8 cellular contexts compared by ENCODE assay signal in the genomic region with DNA sequence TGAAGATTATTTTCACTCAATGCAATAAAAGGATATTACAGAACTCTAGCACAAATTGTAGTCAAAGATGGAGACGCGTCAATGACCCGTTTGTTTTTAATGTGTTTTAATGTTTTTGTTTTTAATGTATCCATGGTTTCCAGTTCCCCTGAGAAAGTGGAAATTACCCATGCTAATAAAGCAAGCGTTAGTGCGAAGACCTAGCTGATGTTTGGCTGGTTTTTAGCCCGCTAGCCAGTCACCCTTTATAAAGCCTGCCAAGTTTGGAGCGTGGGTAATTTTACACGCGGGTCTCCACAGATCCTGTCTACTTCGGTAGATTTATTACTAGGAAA. TPM values are rescaled to one million over a fixed set of nuclear protein-coding genes. Genes with fewer than 3 reads are reported as not detected.
DNase-seq lines count a peak whose midpoint lies in the region; ATAC-seq, FAIRE-seq and TF ChIP-seq lines count a peak whose summit lies in the region.

No MANE protein-coding gene starts in this region.

- intact Hi-C loops in naive thymus-derived CD4-positive, alpha-beta T cell (cut with micrococcal nuclease), result loop anchor here (1.0 to 5.0 kb wide), 15 partner anchors 58 to 1938 kb away; a partner anchor contains a TSS

- peaks cover 2 to 8% (median 3%) of the 10 kb centered on the region in 5 donors for H3K36me3 Mint-ChIP-seq in naive thymus-derived CD4-positive, alpha-beta T cell

- peak overlapping the region; percentile 61 for H3K27ac ChIP-seq in 22Rv1
- peak overlapping the region; percentile 96 for H3K27ac ChIP-seq in naive thymus-derived CD4-positive, alpha-beta T cell (ENCODE audit: low read depth, low read length)

- DNase-seq in RKO (ENCODE audit: low spot score), result peak; percentile 68
- peak; percentile 36 for DNase-seq in epithelial cell of esophagus (ENCODE audit: low read depth)
- DNase-seq in naive thymus-derived CD4-positive, alpha-beta T cell, result peak in 1 of 9 donors; percentile 74
- DNase-seq in RCC 7860 (ENCODE audit: low spot score), result no peak
- DNase-seq in HK-2 (ENCODE audit: unreplicated experiment), result no peak

- peaks cover 19 to 21% of the 10 kb centered on the region in 2 donors for H3K4me1 ChIP-seq in naive thymus-derived CD4-positive, alpha-beta T cell (ENCODE audit: control insufficient read depth in 2 of 2, insufficient read depth in 2 of 2, low read length in 2 of 2)

- POLR2A ChIA-PET in naive thymus-derived CD4-positive, alpha-beta T cell (lab: Charles Lee), result interaction anchor here (0.6 to 3.8 kb wide), 16 partner anchors 10 to 1937 kb away, joined by 3 to 36 read pairs (median 4); a partner anchor contains a TSS

- peaks cover 16 to 62% (median 50%) of the 10 kb centered on the region in 7 donors for H3K4me1 Mint-ChIP-seq in naive thymus-derived CD4-positive, alpha-beta T cell

- H3K27ac Mint-ChIP-seq in naive thymus-derived CD4-positive, alpha-beta T cell, result peak overlapping the region; percentile 97 to 100 (median 100)

- ATAC-seq in GM18519 (IDR thresholded peaks at IDR 0.05; ENCODE audit: low FRiP score, unreplicated experiment) (peak; percentile 21), HG03066 (IDR thresholded peaks at IDR 0.05; ENCODE audit: low read depth, unreplicated experiment) (peak; percentile 34)
- ATAC-seq in naive thymus-derived CD4-positive, alpha-beta T cell, result peak; percentile 60

- peak overlapping the region; percentile 89 to 100 (median 100) for H3K4me3 Mint-ChIP-seq in naive thymus-derived CD4-positive, alpha-beta T cell

- H3K27me3 Mint-ChIP-seq in naive thymus-derived CD4-positive, alpha-beta T cell, result peaks cover 0 to 13% (median 0%) of the 10 kb centered on the region in 5 donors

- no peak for FAIRE-seq in RCC 7860 (lab: Jason Lieb, UNC)

- CTCF ChIA-PET in naive thymus-derived CD4-positive, alpha-beta T cell (lab: Charles Lee), result no interaction called here

- no peak for TF ChIP-seq CTCF in 22Rv1 (IDR thresholded peaks at IDR 0.05)
- no peak for TF ChIP-seq CTCF in epithelial cell of esophagus (IDR thresholded peaks at IDR 0.05; ENCODE audit: insufficient read depth, low read depth, low read length, missing control alignments)

- no peaks in the 10 kb centered on the region for H3K9me3 ChIP-seq in naive thymus-derived CD4-positive, alpha-beta T cell (ENCODE audit: control insufficient read depth in 2 of 3, low read length in 3 of 3)

- peaks cover 0 to 4% (median 0%) of the 10 kb centered on the region in 3 experiments for H3K36me3 ChIP-seq in naive thymus-derived CD4-positive, alpha-beta T cell (ENCODE audit: control insufficient read depth in 2 of 3, insufficient read depth in 3 of 3, low read length in 3 of 3)

- peak overlapping the region; percentile 96 for H3K4me3 ChIP-seq in epithelial cell of esophagus (ENCODE audit: low read length)
- H3K4me3 ChIP-seq in naive thymus-derived CD4-positive, alpha-beta T cell (ENCODE audit: low read length), result peak overlapping the region; percentile 88

- no peaks in the 10 kb centered on the region for H3K9me3 Mint-ChIP-seq in naive thymus-derived CD4-positive, alpha-beta T cell

- H3K27me3 ChIP-seq in naive thymus-derived CD4-positive, alpha-beta T cell (ENCODE audit: control insufficient read depth in 2 of 2, insufficient read depth in 2 of 2, low read length in 2 of 2), result no peaks in the 10 kb centered on the region

RNA-seq across cellular contexts. Expression of a gene that starts 0.4 kb away (rescaled TPM):
- total RNA-seq in naive thymus-derived CD4-positive, alpha-beta T cell, result 100 to 1,000 TPM in 1 of 5 experiments, 10 to 100 TPM in 4; 27.2 to 115 (median 56.1) TPM
- polyA plus RNA-seq in naive thymus-derived CD4-positive, alpha-beta T cell, result 10 to 100 TPM; 52.1 to 54.2 TPM

RNA-seq across cellular contexts. Expression of a gene that starts 57.3 kb away (rescaled TPM):
- 10 to 100 TPM; 61.9 to 88.0 (median 86.2) TPM for total RNA-seq in naive thymus-derived CD4-positive, alpha-beta T cell
- polyA plus RNA-seq in naive thymus-derived CD4-positive, alpha-beta T cell, result 10 to 100 TPM; 45.6 to 47.7 TPM

Comparison
In these comparisons a context has a peak if more than half of its experiments do, and no peak if none do; other contexts are left out.
1. DNase-seq: peak in RKO (single experiment) and epithelial cell of esophagus (single experiment); none in RCC 7860 (single experiment) and HK-2 (single experiment).
2. Peak in every context shown above with its lines, with median percentiles within 50 percentile points of each other: ATAC-seq.